Comparison of ENCODE assay signal across 20 cellular contexts in the genomic region with DNA sequence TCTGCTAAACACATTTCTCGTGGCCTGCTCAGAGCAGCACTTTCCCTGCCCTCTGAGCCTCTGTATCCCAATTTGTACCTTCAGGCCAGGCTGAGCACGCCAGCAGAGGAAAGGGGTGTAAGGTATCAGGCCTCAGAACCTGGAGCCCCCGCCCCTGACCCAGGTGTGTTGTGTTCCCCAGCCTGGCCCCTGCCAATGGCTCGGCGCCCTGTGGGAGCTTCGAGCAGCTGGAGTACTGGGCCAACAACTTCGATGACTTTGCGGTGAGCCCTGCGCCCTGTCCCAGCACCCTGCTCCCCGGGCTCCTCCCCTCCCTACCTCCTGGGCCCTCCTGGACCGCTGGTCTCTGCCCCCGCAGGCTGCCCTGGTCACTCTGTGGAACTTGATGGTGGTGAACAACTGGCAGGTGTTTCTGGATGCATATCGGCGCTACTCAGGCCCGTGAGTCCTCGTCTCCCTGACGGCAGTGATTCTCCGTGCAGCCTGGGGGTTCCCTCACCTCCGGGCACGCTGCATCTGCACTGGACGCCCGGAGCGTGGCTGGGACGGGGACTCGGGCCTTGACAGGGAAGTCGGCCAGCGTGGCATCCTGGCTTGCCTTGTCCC. TPM values are rescaled to one million over a fixed set of nuclear protein-coding genes. Genes with fewer than 3 reads are reported as not detected.
DNase-seq lines count a peak whose midpoint lies in the region; TF ChIP-seq lines count a peak whose summit lies in the region.
"Had no signal": no experiment of that assay in that cellular context is flagged by ENCODE, and none has a peak within 500 bp of the region (broad histone marks: within the 10 kb centered on the region; RNA-seq: fewer than 3 reads in every experiment).

No MANE protein-coding gene starts in this region.

- peaks cover 0 to 42% (median 36%) of the 10 kb centered on the region in 4 donors for H3K4me1 ChIP-seq in sigmoid colon

- peak overlapping the region; percentile 82 to 90 (median 86) for H3K27ac ChIP-seq in sigmoid colon
- H3K27ac ChIP-seq: KMS-11 had no signal

- H3K27me3 Mint-ChIP-seq in dendritic cell treated with granulocyte-macrophage colony-stimulating factor and Interleukin-4, amounts not matched to agents 40 ng/mL and 50 ng/mL, for 4 days, result no peaks in the 10 kb centered on the region
- H3K27me3 Mint-ChIP-seq in glutamatergic neuron (ENCODE audit: unreplicated experiment), result peaks cover 11% of the 10 kb centered on the region

- H3K9me3 ChIP-seq in sigmoid colon, result no peaks in the 10 kb centered on the region

- H3K36me3 ChIP-seq in sigmoid colon, result peaks cover 20 to 64% (median 44%) of the 10 kb centered on the region in 4 donors

- H3K36me3 Mint-ChIP-seq in dendritic cell treated with granulocyte-macrophage colony-stimulating factor and Interleukin-4, amounts not matched to agents 40 ng/mL and 50 ng/mL, for 4 days (ENCODE audit: low read depth), result peaks cover 97% of the 10 kb centered on the region
- no peaks in the 10 kb centered on the region for H3K36me3 Mint-ChIP-seq in glutamatergic neuron (ENCODE audit: unreplicated experiment)

- 90% methylated on average over 27 of the region's 27 CpGs for WGBS in sigmoid colon, 2 donors

- H3K4me3 ChIP-seq in sigmoid colon, result no peak overlapping the region

- DNase-seq in glutamatergic neuron (peak; percentile 16), sigmoid colon (no peak), SW 1271 (lab: John Stamatoyannopoulos, UW) (no peak), HuH-7.5 (ENCODE audit: low spot score) (no peak)
- DNase-seq in activated CD4-positive, alpha-beta T cell treated with anti-CD3 and anti-CD28 coated beads, Interleukin-2, amount 50 U/mL, for 1 hour, result no peak
- no peak for DNase-seq in activated CD4-positive, alpha-beta T cell treated with anti-CD3 and anti-CD28 coated beads, Interleukin-2, amount 50 U/mL, for 4 hours
- DNase-seq: ACHN, C1 segment of cervical spinal cord, DMS79 treated with DMSO at 0.1 percent for 48 hours, H7, HFFc6, MV-4-11, NCI-H1694 treated with DMSO at 0.1 percent for 48 hours, NCI-H2107, NCI-H510A, NCI-H748 treated with DMSO at 0.1 percent for 48 hours, OCI-M1, SHP77 had no signal

- H3K4me1 Mint-ChIP-seq in dendritic cell treated with granulocyte-macrophage colony-stimulating factor and Interleukin-4, amounts not matched to agents 40 ng/mL and 50 ng/mL, for 4 days (ENCODE audit: low read depth), result peaks cover 16% of the 10 kb centered on the region
- H3K4me1 Mint-ChIP-seq in glutamatergic neuron (ENCODE audit: low read depth, unreplicated experiment), result peaks cover 17% of the 10 kb centered on the region

- H3K27ac Mint-ChIP-seq in dendritic cell treated with granulocyte-macrophage colony-stimulating factor and Interleukin-4, amounts not matched to agents 40 ng/mL and 50 ng/mL, for 4 days, result peak overlapping the region; percentile 16
- H3K27ac Mint-ChIP-seq in glutamatergic neuron (ENCODE audit: unreplicated experiment), result no peak overlapping the region
- H3K27ac Mint-ChIP-seq: HFFc6 had no signal

- H3K9me3 Mint-ChIP-seq in dendritic cell treated with granulocyte-macrophage colony-stimulating factor and Interleukin-4, amounts not matched to agents 40 ng/mL and 50 ng/mL, for 4 days, result no peaks in the 10 kb centered on the region
- H3K9me3 Mint-ChIP-seq in glutamatergic neuron (ENCODE audit: unreplicated experiment), result peaks cover 2% of the 10 kb centered on the region
- H3K9me3 Mint-ChIP-seq: HFFc6 had no signal

- H3K27me3 ChIP-seq in sigmoid colon, result no peaks in the 10 kb centered on the region

- H3K4me3 Mint-ChIP-seq in dendritic cell treated with granulocyte-macrophage colony-stimulating factor and Interleukin-4, amounts not matched to agents 40 ng/mL and 50 ng/mL, for 4 days, result no peak overlapping the region
- no peak overlapping the region for H3K4me3 Mint-ChIP-seq in glutamatergic neuron (ENCODE audit: unreplicated experiment)
- H3K4me3 Mint-ChIP-seq: HFFc6 had no signal

- TF ChIP-seq EP300 in sigmoid colon (IDR thresholded peaks at IDR 0.05), result no peak

- intact Hi-C loops in dendritic cell treated with granulocyte-macrophage colony-stimulating factor and Interleukin-4, amounts not matched to agents 40 ng/mL and 50 ng/mL, for 4 days (cut with micrococcal nuclease), result loop anchor here (10.0 kb wide), 1 partner anchor 181 kb away; the partner anchor contains the start of genes IGHMBP2 and MRPL21
- intact Hi-C loops in sigmoid colon (cut with DNase I), result loop anchor here (1.0 to 5.0 kb wide), 6 partner anchors 33 to 557 kb away; partner anchors contain the start of genes CCND1, CPT1A, IGHMBP2 and MRGPRF

- no peak for TF ChIP-seq CTCF in glutamatergic neuron (IDR thresholded peaks at IDR 0.05; ENCODE audit: partially characterized antibody, unreplicated experiment)
- TF ChIP-seq CTCF in sigmoid colon (IDR thresholded peaks at IDR 0.05), result no peak

- no peak for TF ChIP-seq POLR2A in sigmoid colon (IDR thresholded peaks at IDR 0.05)

RNA-seq across cellular contexts. Expression of gene TPCN2, which starts 36.9 kb away (rescaled TPM):
- total RNA-seq in glutamatergic neuron (ENCODE audit: unreplicated experiment) (17.2 TPM), sigmoid colon (10 to 100 TPM; 17.5 to 43.5 (median 25.3) TPM)
- polyA plus RNA-seq in sigmoid colon, result 10 to 100 TPM in 1 of 3 donors, 1 to 10 TPM in 2; 1.6 to 14.4 (median 1.8) TPM
